21 cellular contexts compared by ENCODE assay signal in genomic region chr20:49343246-49343645, GRCh38.
DNase-seq lines count a peak whose midpoint lies in the region; ATAC-seq and TF ChIP-seq lines count a peak whose summit lies in the region.
"Had no signal": no experiment of that assay in that cellular context is flagged by ENCODE, and none has a peak within 500 bp of the region (broad histone marks: within the 10 kb centered on the region; RNA-seq: fewer than 3 reads in every experiment).

No MANE protein-coding gene starts in this region.

- CTCF ChIA-PET in activated CD8-positive, alpha-beta memory T cell treated with anti-CD3 and anti-CD28 coated beads, Interleukin-2, amount 10 ng/mL, durations not matched to agents 7 days and 5 days (lab: Charles Lee): interaction anchor here (1.2 to 2.7 kb wide), 3 partner anchors 9 to 165 kb away, joined by 3 to 11 read pairs (median 5); no protein-coding TSS in a partner anchor

- peaks cover 3 to 6% of the 10 kb centered on the region in 2 donors for H3K4me1 ChIP-seq in uterus
- H3K4me1 ChIP-seq: pancreas had no signal

- H3K9me3 ChIP-seq in uterus: no peaks in the 10 kb centered on the region
- H3K9me3 ChIP-seq: BLaER1, left ventricle myocardium inferior, pancreas, vagina had no signal

- H3K27me3 ChIP-seq in dorsolateral prefrontal cortex: no peaks in the 10 kb centered on the region
- H3K27me3 ChIP-seq in uterus: no peaks in the 10 kb centered on the region
- H3K27me3 ChIP-seq: BLaER1, pancreas, vagina had no signal

- no peaks in the 10 kb centered on the region for H3K36me3 ChIP-seq in uterus
- H3K36me3 ChIP-seq: BLaER1, left ventricle myocardium inferior, pancreas, vagina had no signal

- intact Hi-C loops in dorsolateral prefrontal cortex (cut with DNase I) (no loop called here), uterus (cut with DNase I; ENCODE audit: low total_unique reads) (loop anchor here (10.0 kb wide), 1 partner anchor 52 kb away; no protein-coding TSS in a partner anchor)
- intact Hi-C loops in activated T-helper 2 cell treated with anti-CD3 and anti-CD28 coated beads, Interferon-gamma antibody, Interleukin-2, Interleukin-4, amounts not matched to agents 10 μg/mL and 5 μg/mL and 100 μg/mL, durations not matched to agents 14 hours and 24 hours and 36 hours (cut with micrococcal nuclease): no loop called here

- peaks cover 8% of the 10 kb centered on the region for H3K4me1 Mint-ChIP-seq in stimulated activated naive CD8-positive, alpha-beta T cell treated with anti-CD3 and anti-CD28 coated beads, Interleukin-15, amount 100 ng/mL, for 72 hours
- H3K4me1 Mint-ChIP-seq in nephron: peaks cover 38% of the 10 kb centered on the region
- H3K4me1 Mint-ChIP-seq in activated T-helper 2 cell treated with anti-CD3 and anti-CD28 coated beads, Interferon-gamma antibody, Interleukin-2, Interleukin-4, amounts not matched to agents 10 μg/mL and 5 μg/mL and 100 μg/mL, durations not matched to agents 14 hours and 24 hours and 36 hours (ENCODE audit: low read depth): peaks cover 3% of the 10 kb centered on the region
- peaks cover 4% of the 10 kb centered on the region for H3K4me1 Mint-ChIP-seq in activated CD8-positive, alpha-beta memory T cell treated with anti-CD3 and anti-CD28 coated beads, Interleukin-2, amount 10 ng/mL, durations not matched to agents 7 days and 5 days
- H3K4me1 Mint-ChIP-seq: activated T-helper 17 cell treated with anti-CD3 and anti-CD28 coated beads, Interleukin-2, amount 50 U/mL, for 72 hours had no signal

- no peak overlapping the region for H3K4me3 Mint-ChIP-seq in stimulated activated naive CD8-positive, alpha-beta T cell treated with anti-CD3 and anti-CD28 coated beads, Interleukin-15, amount 100 ng/mL, for 72 hours
- H3K4me3 Mint-ChIP-seq in nephron: no peak overlapping the region
- H3K4me3 Mint-ChIP-seq in activated T-helper 2 cell treated with anti-CD3 and anti-CD28 coated beads, Interferon-gamma antibody, Interleukin-2, Interleukin-4, amounts not matched to agents 10 μg/mL and 5 μg/mL and 100 μg/mL, durations not matched to agents 14 hours and 24 hours and 36 hours (ENCODE audit: low read depth): no peak overlapping the region
- H3K4me3 Mint-ChIP-seq in activated CD8-positive, alpha-beta memory T cell treated with anti-CD3 and anti-CD28 coated beads, Interleukin-2, amount 10 ng/mL, durations not matched to agents 7 days and 5 days: no peak overlapping the region
- H3K4me3 Mint-ChIP-seq: activated T-helper 17 cell treated with anti-CD3 and anti-CD28 coated beads, Interleukin-2, amount 50 U/mL, for 72 hours; H9 had no signal

- peak; percentile 14 for ATAC-seq in stimulated activated naive CD8-positive, alpha-beta T cell treated with anti-CD3 and anti-CD28 coated beads, Interleukin-15, Interleukin-2, amounts not matched to agents 100 U/mL and 50 U/mL, for 24 hours
- no peak for ATAC-seq in stimulated activated naive CD8-positive, alpha-beta T cell treated with anti-CD3 and anti-CD28 coated beads, Interleukin-15, amount 100 ng/mL, for 72 hours
- ATAC-seq in activated CD8-positive, alpha-beta memory T cell treated with anti-CD3 and anti-CD28 coated beads, Interleukin-2, amount 10 ng/mL, durations not matched to agents 7 days and 5 days: no peak
- ATAC-seq: activated CD4-positive, CD25-positive, alpha-beta regulatory T cell treated with anti-CD3 and anti-CD28 coated beads, Interleukin-2, amount 50 U/mL, for 24 hours; activated T-helper 17 cell treated with anti-CD3 and anti-CD28 coated beads, Interleukin-2, amount 50 U/mL, for 72 hours; pancreas had no signal

- DNase-seq in stimulated activated naive CD8-positive, alpha-beta T cell treated with anti-CD3 and anti-CD28 coated beads, Interleukin-15, Interleukin-2, amounts not matched to agents 100 U/mL and 50 U/mL, for 24 hours: no peak
- no peak for DNase-seq in stimulated activated naive CD8-positive, alpha-beta T cell treated with anti-CD3 and anti-CD28 coated beads, Interleukin-15, amount 100 ng/mL, for 72 hours
- DNase-seq in dorsolateral prefrontal cortex (no peak), uterus (peak in 1 of 2 donors; percentile 53), GM20000 (ENCODE audit: low spot score) (no peak)
- no peak for DNase-seq in activated T-helper 2 cell treated with anti-CD3 and anti-CD28 coated beads, Interferon-gamma antibody, Interleukin-2, Interleukin-4, amounts not matched to agents 10 μg/mL and 5 μg/mL and 100 μg/mL, durations not matched to agents 14 hours and 24 hours and 36 hours (ENCODE audit: low spot score)
- DNase-seq in activated CD8-positive, alpha-beta memory T cell treated with anti-CD3 and anti-CD28 coated beads, Interleukin-2, amount 10 ng/mL, durations not matched to agents 7 days and 5 days: no peak
- DNase-seq: dermis blood vessel endothelial cell; H9; left ventricle myocardium inferior; NCI-H1436 treated with DMSO at 0.1 percent for 48 hours; NCI-H2171; OCI-M1; pancreas; stimulated activated CD4-positive, alpha-beta T cell treated with anti-CD3 and anti-CD28 coated beads, Interleukin-2, amount 100 ng/mL, for 48 hours had no signal

- no peaks in the 10 kb centered on the region for H3K36me3 Mint-ChIP-seq in nephron (ENCODE audit: low read depth)
- H3K36me3 Mint-ChIP-seq in activated T-helper 2 cell treated with anti-CD3 and anti-CD28 coated beads, Interferon-gamma antibody, Interleukin-2, Interleukin-4, amounts not matched to agents 10 μg/mL and 5 μg/mL and 100 μg/mL, durations not matched to agents 14 hours and 24 hours and 36 hours (ENCODE audit: low read depth): no peaks in the 10 kb centered on the region
- no peaks in the 10 kb centered on the region for H3K36me3 Mint-ChIP-seq in activated CD8-positive, alpha-beta memory T cell treated with anti-CD3 and anti-CD28 coated beads, Interleukin-2, amount 10 ng/mL, durations not matched to agents 7 days and 5 days

- TF ChIP-seq CTCF in dorsolateral prefrontal cortex (IDR thresholded peaks at IDR 0.05 in 54 of 56, conservative IDR thresholded peaks at IDR 0.05 in 2 of 56; ENCODE audit: low read depth in 1 of 56, partially characterized antibody in 56 of 56): no peak
- no peak for TF ChIP-seq CTCF in nephron (IDR thresholded peaks at IDR 0.05; ENCODE audit: unreplicated experiment in 3 of 3)
- TF ChIP-seq CTCF in uterus (IDR thresholded peaks at IDR 0.05): no peak
- no peak for TF ChIP-seq CTCF in GM20000 (IDR thresholded peaks at IDR 0.05; ENCODE audit: extremely low read depth, missing control alignments)

- H3K4me3 ChIP-seq in dorsolateral prefrontal cortex: no peak overlapping the region
- H3K4me3 ChIP-seq in uterus: no peak overlapping the region
- H3K4me3 ChIP-seq: BLaER1, left ventricle myocardium inferior, pancreas, skin epidermis, vagina had no signal

- peak overlapping the region in 54 of 59 donors; percentile 19 to 92 (median 78) for H3K27ac ChIP-seq in dorsolateral prefrontal cortex
- peak overlapping the region; percentile 80 to 91 for H3K27ac ChIP-seq in uterus
- H3K27ac ChIP-seq: BLaER1, left ventricle myocardium inferior, pancreas had no signal

- peaks cover 24% of the 10 kb centered on the region for H3K27me3 Mint-ChIP-seq in stimulated activated naive CD8-positive, alpha-beta T cell treated with anti-CD3 and anti-CD28 coated beads, Interleukin-15, amount 100 ng/mL, for 72 hours
- peaks cover 39% of the 10 kb centered on the region for H3K27me3 Mint-ChIP-seq in nephron (ENCODE audit: low read depth)
- H3K27me3 Mint-ChIP-seq in activated T-helper 2 cell treated with anti-CD3 and anti-CD28 coated beads, Interferon-gamma antibody, Interleukin-2, Interleukin-4, amounts not matched to agents 10 μg/mL and 5 μg/mL and 100 μg/mL, durations not matched to agents 14 hours and 24 hours and 36 hours (ENCODE audit: low read depth): peaks cover 19% of the 10 kb centered on the region
- H3K27me3 Mint-ChIP-seq in activated CD8-positive, alpha-beta memory T cell treated with anti-CD3 and anti-CD28 coated beads, Interleukin-2, amount 10 ng/mL, durations not matched to agents 7 days and 5 days: peaks cover 25% of the 10 kb centered on the region

- no peak for TF ChIP-seq POLR2A in uterus (IDR thresholded peaks at IDR 0.05)

- no peak overlapping the region for H3K27ac Mint-ChIP-seq in stimulated activated naive CD8-positive, alpha-beta T cell treated with anti-CD3 and anti-CD28 coated beads, Interleukin-15, amount 100 ng/mL, for 72 hours
- H3K27ac Mint-ChIP-seq in nephron: peak overlapping the region; percentile 5 to 44 (median 11)
- no peak overlapping the region for H3K27ac Mint-ChIP-seq in activated T-helper 2 cell treated with anti-CD3 and anti-CD28 coated beads, Interferon-gamma antibody, Interleukin-2, Interleukin-4, amounts not matched to agents 10 μg/mL and 5 μg/mL and 100 μg/mL, durations not matched to agents 14 hours and 24 hours and 36 hours
- no peak overlapping the region for H3K27ac Mint-ChIP-seq in activated CD8-positive, alpha-beta memory T cell treated with anti-CD3 and anti-CD28 coated beads, Interleukin-2, amount 10 ng/mL, durations not matched to agents 7 days and 5 days
- H3K27ac Mint-ChIP-seq: activated T-helper 17 cell treated with anti-CD3 and anti-CD28 coated beads, Interleukin-2, amount 50 U/mL, for 72 hours had no signal

- H3K9me3 Mint-ChIP-seq in stimulated activated naive CD8-positive, alpha-beta T cell treated with anti-CD3 and anti-CD28 coated beads, Interleukin-15, amount 100 ng/mL, for 72 hours: no peaks in the 10 kb centered on the region
- no peaks in the 10 kb centered on the region for H3K9me3 Mint-ChIP-seq in nephron
- no peaks in the 10 kb centered on the region for H3K9me3 Mint-ChIP-seq in activated T-helper 2 cell treated with anti-CD3 and anti-CD28 coated beads, Interferon-gamma antibody, Interleukin-2, Interleukin-4, amounts not matched to agents 10 μg/mL and 5 μg/mL and 100 μg/mL, durations not matched to agents 14 hours and 24 hours and 36 hours
- no peaks in the 10 kb centered on the region for H3K9me3 Mint-ChIP-seq in activated CD8-positive, alpha-beta memory T cell treated with anti-CD3 and anti-CD28 coated beads, Interleukin-2, amount 10 ng/mL, durations not matched to agents 7 days and 5 days (ENCODE audit: low read depth)
- H3K9me3 Mint-ChIP-seq: activated T-helper 17 cell treated with anti-CD3 and anti-CD28 coated beads, Interleukin-2, amount 50 U/mL, for 72 hours; H9 had no signal

Comparison
In these comparisons a context has a peak if more than half of its experiments do, and no peak if none do; other contexts are left out.
1. H3K27ac Mint-ChIP-seq: peak in nephron (3 of 3); none in stimulated activated naive CD8-positive, alpha-beta T cell treated with anti-CD3 and anti-CD28 coated beads, Interleukin-15, amount 100 ng/mL, for 72 hours (0 of 2), activated T-helper 2 cell treated with anti-CD3 and anti-CD28 coated beads, Interferon-gamma antibody, Interleukin-2, Interleukin-4, amounts not matched to agents 10 μg/mL and 5 μg/mL and 100 μg/mL, durations not matched to agents 14 hours and 24 hours and 36 hours (single experiment) and activated CD8-positive, alpha-beta memory T cell treated with anti-CD3 and anti-CD28 coated beads, Interleukin-2, amount 10 ng/mL, durations not matched to agents 7 days and 5 days (single experiment).